In genomic region chr7:153109561-153109960, GRCh38 we compare ENCODE assay signal across 6 cellular contexts.
"Had no signal": no experiment of that assay in that cellular context is flagged by ENCODE, and none has a peak within 500 bp of the region (broad histone marks: within the 10 kb centered on the region; RNA-seq: fewer than 3 reads in every experiment).

No MANE protein-coding gene starts in this region.

- DNase-seq: GM23248, GOT3, H7, H9, HCEC 1CT, HFFc6 had no signal
